In the genomic region with DNA sequence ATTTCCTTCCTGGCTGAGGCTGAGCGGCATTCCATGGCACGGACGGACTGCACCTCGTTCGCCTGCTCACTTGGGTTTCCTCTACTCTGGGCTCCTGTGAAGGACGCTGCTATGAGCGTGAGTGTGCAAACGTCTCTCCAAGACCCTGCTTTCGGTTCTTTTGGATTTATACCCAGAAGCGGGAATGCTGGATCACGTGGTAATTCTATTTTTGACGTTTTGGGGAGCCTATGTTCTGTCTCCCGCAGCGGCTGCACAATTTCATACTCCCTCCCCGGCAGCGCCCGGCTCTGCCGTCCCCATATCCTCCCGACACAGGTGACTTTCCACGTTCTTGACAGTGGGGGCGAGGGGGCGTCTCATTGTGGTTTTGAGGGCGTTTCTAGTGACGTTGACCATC, we compare ENCODE assay signal across 33 cellular contexts. TPM values are rescaled to one million over a fixed set of nuclear protein-coding genes. Genes with fewer than 3 reads are reported as not detected.
"Had no signal": no experiment of that assay in that cellular context is flagged by ENCODE, and none has a peak within 500 bp of the region (broad histone marks: within the 10 kb centered on the region; RNA-seq: fewer than 3 reads in every experiment).

No MANE protein-coding gene starts in this region.

- H3K9me3 ChIP-seq: adrenal gland, ascending aorta, body of pancreas, breast epithelium had no signal

- FAIRE-seq: astrocyte, bronchial epithelial cell had no signal

- H3K4me1 ChIP-seq: ascending aorta, breast epithelium had no signal

- H3K4me3 ChIP-seq: adrenal gland, ascending aorta, body of pancreas, breast epithelium, cardiac muscle cell had no signal

- ATAC-seq: activated naive CD4-positive, alpha-beta T cell treated with anti-CD3 and anti-CD28 coated beads, Interleukin-2, amount 50 U/mL, for 72 hours; activated naive CD8-positive, alpha-beta T cell treated with anti-CD3 and anti-CD28 coated beads, Interleukin-2, amount 50 U/mL, for 24 hours; activated T-cell treated with anti-CD3 and anti-CD28 coated beads, Interleukin-2, amount 50 U/mL, for 4 hours; activated T-cell treated with anti-CD3 and anti-CD28 coated beads, Interleukin-2, amount 50 U/mL, for 72 hours; activated T-helper 17 cell treated with anti-CD3 and anti-CD28 coated beads, Interleukin-2, amount 50 U/mL, for 72 hours; body of pancreas had no signal

- DNase-seq: activated effector memory CD4-positive, alpha-beta T cell treated with anti-CD3 and anti-CD28 coated beads, Interleukin-2, amount 50 U/mL, for 16 hours; activated effector memory CD4-positive, alpha-beta T cell treated with Interleukin-2 at 50 U/mL for 16 hours; activated gamma-delta T cell; activated gamma-delta T cell treated with Interleukin-2 at 50 U/mL for 16 hours; activated naive CD4-positive, alpha-beta T cell; activated naive CD4-positive, alpha-beta T cell treated with anti-CD3 and anti-CD28 coated beads for 36 hours; activated naive CD4-positive, alpha-beta T cell treated with anti-CD3 and anti-CD28 coated beads, Interleukin-2, amount 10 ng/mL, durations not matched to agents 7 days and 5 days; activated naive CD4-positive, alpha-beta T cell treated with anti-CD3 and anti-CD28 coated beads, Interleukin-2, amount 50 U/mL, for 16 hours; activated naive CD4-positive, alpha-beta T cell treated with Interleukin-2 at 50 U/mL for 16 hours; activated naive CD8-positive, alpha-beta T cell treated with anti-CD3 and anti-CD28 coated beads for 36 hours; activated naive CD8-positive, alpha-beta T cell treated with anti-CD3 and anti-CD28 coated beads, Interleukin-2, amount 10 ng/mL, durations not matched to agents 7 days and 5 days; activated naive CD8-positive, alpha-beta T cell treated with anti-CD3 and anti-CD28 coated beads, Interleukin-2, amount 50 U/mL, for 24 hours; activated T-cell treated with anti-CD3 and anti-CD28 coated beads, Interleukin-2, amount 50 U/mL, for 1 hour; activated T-cell treated with anti-CD3 and anti-CD28 coated beads, Interleukin-2, amount 50 U/mL, for 24 hours; activated T-cell treated with anti-CD3 and anti-CD28 coated beads, Interleukin-2, amount 50 U/mL, for 4 hours; activated T-cell treated with anti-CD3 and anti-CD28 coated beads, Interleukin-2, amount 50 U/mL, for 48 hours; activated T-cell treated with anti-CD3 and anti-CD28 coated beads, Interleukin-2, amount 50 U/mL, for 72 hours; adrenal gland; amniotic stem cell; amygdala; aorta; body of pancreas; brain microvascular endothelial cell; caudate nucleus; central memory CD4-positive, alpha-beta T cell; cerebellar nuclear complex had no signal

- H3K27ac ChIP-seq: adrenal gland, ascending aorta, body of pancreas, brain microvascular endothelial cell, breast epithelium, cardiac muscle cell had no signal

- H3K27me3 ChIP-seq: adrenal gland, ascending aorta, body of pancreas, brain microvascular endothelial cell, cardiac muscle cell had no signal

- H3K36me3 ChIP-seq: adrenal gland, ascending aorta, breast epithelium, cardiac muscle cell had no signal

RNA-seq across cellular contexts. Expression of a gene that starts 20.6 kb away (rescaled TPM):
- total RNA-seq: activated naive CD4-positive, alpha-beta T cell treated with anti-CD3 and anti-CD28 coated beads for 36 hours; activated naive CD4-positive, alpha-beta T cell treated with anti-CD3 and anti-CD28 coated beads, Interleukin-2, amount 50 U/mL, for 72 hours; activated T-cell treated with anti-CD3 and anti-CD28 coated beads, Interleukin-2, amount 50 U/mL, for 72 hours; cardiac muscle cell had no signal
